ENCODE assay signal across 14 cellular contexts in the genomic region with DNA sequence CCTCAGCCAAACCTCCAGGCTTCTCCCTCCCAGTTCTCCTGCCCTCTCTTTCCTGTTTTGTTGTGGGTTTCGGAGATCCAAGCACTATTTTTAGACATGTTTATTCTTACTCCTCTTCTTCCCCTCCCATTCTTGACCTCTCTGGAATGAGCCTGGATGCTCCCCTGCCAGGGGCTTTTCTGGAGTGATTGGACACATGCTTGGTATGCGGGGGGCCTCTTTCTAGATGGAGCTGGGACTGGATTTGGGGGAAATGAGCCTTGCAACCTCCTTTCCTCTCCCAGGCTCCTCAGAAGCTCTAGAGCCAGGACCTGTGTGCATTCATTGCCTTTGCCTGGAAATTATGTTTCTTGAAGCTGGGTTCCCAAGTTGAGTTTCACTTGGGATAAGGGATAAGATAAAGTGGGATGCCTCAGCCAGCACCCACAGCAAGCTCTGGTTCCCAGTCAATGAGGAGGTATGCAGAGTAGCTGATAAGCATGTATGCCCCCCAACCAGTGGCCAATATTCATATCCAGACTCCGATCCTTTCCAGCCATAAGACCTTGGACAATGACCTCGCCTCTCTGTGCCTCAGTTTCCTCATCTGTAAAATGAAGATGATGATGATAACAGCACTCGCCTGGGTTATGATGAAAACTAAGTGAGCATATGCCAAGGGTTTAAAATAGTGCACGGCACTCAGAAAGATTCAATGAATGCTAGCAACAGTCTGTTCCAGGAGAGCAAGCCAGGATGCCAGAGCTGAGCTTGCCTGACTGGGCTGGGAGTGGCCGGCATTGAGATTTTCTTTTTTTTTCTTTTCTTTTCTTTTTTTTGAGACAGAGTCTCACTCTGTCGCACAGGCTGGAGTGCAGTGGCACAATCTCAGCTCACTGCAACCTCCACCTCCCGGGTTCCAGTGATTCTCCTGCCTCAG.
DNase-seq lines count a peak whose midpoint lies in the region; ATAC-seq and TF ChIP-seq lines count a peak whose summit lies in the region.
"Had no signal": no experiment of that assay in that cellular context is flagged by ENCODE, and none has a peak within 500 bp of the region (broad histone marks: within the 10 kb centered on the region; RNA-seq: fewer than 3 reads in every experiment).

No MANE protein-coding gene starts in this region.

- no peaks in the 10 kb centered on the region for H3K36me3 Mint-ChIP-seq in CD4-positive, alpha-beta memory T cell

- no peaks in the 10 kb centered on the region for H3K9me2 ChIP-seq in PC-3 (replicated peaks; ENCODE audit: low read length)
- no peaks in the 10 kb centered on the region for H3K9me2 ChIP-seq in PC-9 (ENCODE audit: insufficient read depth)

- peak in 1 of 3 experiments; percentile 4 for TF ChIP-seq CTCF in esophagus muscularis mucosa (IDR thresholded peaks at IDR 0.05)
- TF ChIP-seq CTCF in thoracic aorta (IDR thresholded peaks at IDR 0.05) = no peak
- TF ChIP-seq CTCF in PC-3 (conservative IDR thresholded peaks at IDR 0.05; ENCODE audit: low read depth, low read length) = no peak
- TF ChIP-seq CTCF in PC-9 (conservative IDR thresholded peaks at IDR 0.05) = no peak

- no peak overlapping the region for H3K4me2 ChIP-seq in PC-3 (ENCODE audit: low read length)
- H3K4me2 ChIP-seq in PC-9 = no peak overlapping the region

- no peaks in the 10 kb centered on the region for H3K36me3 ChIP-seq in esophagus muscularis mucosa
- no peaks in the 10 kb centered on the region for H3K36me3 ChIP-seq in muscle layer of duodenum (ENCODE audit: control insufficient read depth in 1 of 2, insufficient read depth in 2 of 2, low read length in 2 of 2)
- H3K36me3 ChIP-seq in thoracic aorta = no peaks in the 10 kb centered on the region
- no peaks in the 10 kb centered on the region for H3K36me3 ChIP-seq in PC-3 (ENCODE audit: low read depth, low read length)
- H3K36me3 ChIP-seq in PC-9 (ENCODE audit: low read depth) = 0 out of 2 replicates have a peak, but pooled peaks cover 3% of the 10 kb centered on the region
- no peaks in the 10 kb centered on the region for H3K36me3 ChIP-seq in CD4-positive, alpha-beta memory T cell (ENCODE audit: insufficient read depth, low read length)

- intact Hi-C loops in esophagus muscularis mucosa (cut with DNase I) = loop anchor here (5.0 to 10.0 kb wide), 3 partner anchors 99 to 384 kb away; no protein-coding TSS in a partner anchor
- intact Hi-C loops in PC-3 (cut with micrococcal nuclease) = loop anchor here (2.0 kb wide), 2 partner anchors 19 to 199 kb away; a partner anchor contains a TSS
- intact Hi-C loops in PC-9 (cut with micrococcal nuclease; ENCODE audit: unreplicated experiment) = loop anchor here (5.0 kb wide), 4 partner anchors 84 to 379 kb away; no protein-coding TSS in a partner anchor
- intact Hi-C loops in CD4-positive, alpha-beta memory T cell (cut with micrococcal nuclease) = loop anchor here (5.0 to 10.0 kb wide), 2 partner anchors 199 to 311 kb away; a partner anchor contains a TSS

- CTCF ChIA-PET in PC-3 (lab: Charles Lee) = interaction anchor here (0.5 to 1.3 kb wide), 3 partner anchors 25 to 247 kb away, joined by 3 to 8 read pairs (median 4); no protein-coding TSS in a partner anchor
- CTCF ChIA-PET in PC-9 (lab: Charles Lee) = interaction anchor here (0.6 kb wide), 1 partner anchor 197 kb away, joined by 5 read pairs; no protein-coding TSS in a partner anchor
- CTCF ChIA-PET in CD4-positive, alpha-beta memory T cell (lab: Charles Lee; ENCODE audit: partially characterized antibody) = interaction anchor here (0.9 to 8.5 kb wide), 16 partner anchors 9 to 734 kb away, joined by 3 to 119 read pairs (median 4); a partner anchor contains a TSS

- WGBS in esophagus muscularis mucosa = 46% methylated on average over 9 of the region's 9 CpGs

- POLR2A ChIA-PET in PC-3 (lab: Charles Lee; ENCODE audit: unreplicated experiment) (no interaction called here), PC-9 (lab: Charles Lee; ENCODE audit: unreplicated experiment) (interaction anchor here (0.6 to 0.7 kb wide), 2 partner anchors 36 to 406 kb away, joined by 3 to 5 read pairs; no protein-coding TSS in a partner anchor)
- POLR2A ChIA-PET in CD4-positive, alpha-beta memory T cell (lab: Charles Lee; ENCODE audit: partially characterized antibody) = interaction anchor here (0.6 to 0.7 kb wide), 2 partner anchors 373 to 733 kb away, joined by 3 read pairs; no protein-coding TSS in a partner anchor

- H3K4me3 ChIP-seq in esophagus muscularis mucosa = no peak overlapping the region
- peak overlapping the region in 1 of 2 donors; percentile 22 for H3K4me3 ChIP-seq in muscle layer of duodenum (ENCODE audit: low read depth in 1 of 2, low read length in 2 of 2)
- no peak overlapping the region for H3K4me3 ChIP-seq in thoracic aorta
- H3K4me3 ChIP-seq in PC-3 (ENCODE audit: low read length) = no peak overlapping the region
- no peak overlapping the region for H3K4me3 ChIP-seq in PC-9
- no peak overlapping the region for H3K4me3 ChIP-seq in CD4-positive, alpha-beta memory T cell (ENCODE audit: low read length in 2 of 2)

- peak; percentile 66 for DNase-seq in LHCN-M2 (ENCODE audit: low read depth)
- no peak for DNase-seq in esophagus muscularis mucosa (ENCODE audit: extremely low spot score)
- no peak for DNase-seq in thoracic aorta (ENCODE audit: low spot score)
- no peak for DNase-seq in PC-3
- no peak for DNase-seq in PC-9
- DNase-seq in CD4-positive, alpha-beta memory T cell = no peak
- no peak for DNase-seq in activated CD8-positive, alpha-beta memory T cell treated with anti-CD3 and anti-CD28 coated beads for 24 hours
- DNase-seq: activated CD4-positive, alpha-beta T cell treated with anti-CD3 and anti-CD28 coated beads, Interleukin-2, amount 50 U/mL, for 4 hours; activated naive CD4-positive, alpha-beta T cell treated with Interleukin-2 at 50 U/mL for 16 hours; cortex of kidney; head of caudate nucleus; NK-92 treated with Interleukin-12 subunit alpha and Interleukin-12 subunit beta, amount 100 ng/mL, for 24 hours had no signal

- H3K9me3 Mint-ChIP-seq in CD4-positive, alpha-beta memory T cell = peaks cover 0 to 20% (median 15%) of the 10 kb centered on the region in 8 donors

- no peak overlapping the region for H3K4me3 Mint-ChIP-seq in CD4-positive, alpha-beta memory T cell
- H3K4me3 Mint-ChIP-seq: T-helper 1 cell treated with Interleukin-12 subunit alpha and Interleukin-12 subunit beta and Interleukin-4 antibody, amounts not matched to agents 30 μg/mL and 1 μg/mL, for 36 hours had no signal

- H3K9me3 ChIP-seq in esophagus muscularis mucosa (peaks cover 0 to 12% (median 6%) of the 10 kb centered on the region in 4 donors), muscle layer of duodenum (ENCODE audit: control insufficient read depth in 1 of 2, low read length in 2 of 2) (peaks cover 0 to 3% of the 10 kb centered on the region in 2 donors), thoracic aorta (no peaks in the 10 kb centered on the region), PC-3 (ENCODE audit: low read length) (peaks cover 9% of the 10 kb centered on the region), PC-9 (ENCODE audit: insufficient read depth, low read depth) (peaks cover 12% of the 10 kb centered on the region; the same call in 1 of the 2 replicates)
- H3K9me3 ChIP-seq in CD4-positive, alpha-beta memory T cell (ENCODE audit: control insufficient read depth in 1 of 2, low read length in 2 of 2) = no peaks in the 10 kb centered on the region

- H3K4me1 Mint-ChIP-seq in CD4-positive, alpha-beta memory T cell = peaks cover 6 to 9% (median 8%) of the 10 kb centered on the region in 4 donors

- H3K27ac ChIP-seq in esophagus muscularis mucosa (replicated peaks in 1 of 4) (peak overlapping the region; percentile 80 to 89 (median 88)), muscle layer of duodenum (ENCODE audit: low read length) (peak overlapping the region; percentile 77), thoracic aorta (peak overlapping the region; percentile 66 to 69), PC-3 (ENCODE audit: low read length) (no peak overlapping the region), PC-9 (no peak overlapping the region)
- H3K27ac ChIP-seq in CD4-positive, alpha-beta memory T cell (ENCODE audit: low read depth, low read length) = no peak overlapping the region

- no peaks in the 10 kb centered on the region for H3F3A ChIP-seq in PC-3 (ENCODE audit: low read length, unreplicated experiment)
- peaks cover 14% of the 10 kb centered on the region; the same call in 1 of the 2 replicates for H3F3A ChIP-seq in PC-9 (ENCODE audit: insufficient read depth, low read depth)

- BruUV-seq in PC-3 (replicated peaks; lab: Mats Ljungman, UMichigan) (no TSS peak), PC-9 (replicated peaks; lab: Mats Ljungman, UMichigan) (no TSS peak)

- H3K4me1 ChIP-seq in esophagus muscularis mucosa (peaks cover 39 to 60% (median 53%) of the 10 kb centered on the region in 4 donors), muscle layer of duodenum (ENCODE audit: control insufficient read depth in 1 of 2, insufficient read depth in 2 of 2, low read length in 2 of 2) (peaks cover 6 to 35% of the 10 kb centered on the region in 2 donors), thoracic aorta (ENCODE audit: control insufficient read depth in 1 of 2, low read depth in 2 of 2) (peaks cover 22 to 55% of the 10 kb centered on the region in 2 donors), PC-3 (ENCODE audit: insufficient read depth, low read length) (peaks cover 8% of the 10 kb centered on the region), PC-9 (replicated peaks; ENCODE audit: insufficient read depth) (peaks cover 16% of the 10 kb centered on the region)
- peaks cover 4% of the 10 kb centered on the region for H3K4me1 ChIP-seq in CD4-positive, alpha-beta memory T cell (ENCODE audit: insufficient read depth, low read length)

- no peaks in the 10 kb centered on the region for H4K20me1 ChIP-seq in PC-3 (ENCODE audit: low read length)
- no peaks in the 10 kb centered on the region for H4K20me1 ChIP-seq in PC-9 (ENCODE audit: insufficient read depth)

- peaks cover 5 to 7% of the 10 kb centered on the region in 2 donors for H3K27me3 Mint-ChIP-seq in CD4-positive, alpha-beta memory T cell

- H3K27me3 ChIP-seq in esophagus muscularis mucosa (peaks cover 0 to 4% (median 0%) of the 10 kb centered on the region in 4 donors), muscle layer of duodenum (ENCODE audit: low read depth, low read length) (no peaks in the 10 kb centered on the region), thoracic aorta (replicated peaks; ENCODE audit: insufficient read depth) (no peaks in the 10 kb centered on the region), PC-3 (ENCODE audit: low read length) (no peaks in the 10 kb centered on the region), PC-9 (ENCODE audit: insufficient read depth, low read depth) (no peaks in the 10 kb centered on the region)
- no peaks in the 10 kb centered on the region for H3K27me3 ChIP-seq in CD4-positive, alpha-beta memory T cell (ENCODE audit: insufficient read depth, low read length)

- H2AFZ ChIP-seq in PC-3 (ENCODE audit: low read length) (no peak overlapping the region), PC-9 (no peak overlapping the region)

- ATAC-seq in thoracic aorta (ENCODE audit: insufficient number of reproducible peaks, low FRiP score, low read depth) = no peak
- no peak for ATAC-seq in PC-3

- no peak overlapping the region for H3K27ac Mint-ChIP-seq in CD4-positive, alpha-beta memory T cell
- H3K27ac Mint-ChIP-seq: T-helper 1 cell treated with Interleukin-12 subunit alpha and Interleukin-12 subunit beta and Interleukin-4 antibody, amounts not matched to agents 30 μg/mL and 1 μg/mL, for 36 hours had no signal

- TF ChIP-seq POLR2A in esophagus muscularis mucosa (IDR thresholded peaks at IDR 0.05; ENCODE audit: low read depth) = no peak

- H3K79me2 ChIP-seq in PC-3 (ENCODE audit: low read length) = no peaks in the 10 kb centered on the region
- H3K79me2 ChIP-seq in PC-9 (ENCODE audit: low read depth) = no peaks in the 10 kb centered on the region

- no peak overlapping the region for H3K9ac ChIP-seq in PC-3 (ENCODE audit: low read length)

- no peak for TF ChIP-seq EP300 in esophagus muscularis mucosa (IDR thresholded peaks at IDR 0.05)

Comparison
In these comparisons a context has a peak if more than half of its experiments do, and no peak if none do; other contexts are left out.
1. H3K27ac ChIP-seq: peak in esophagus muscularis mucosa (4 of 4), muscle layer of duodenum (single experiment) and thoracic aorta (2 of 2); none in PC-3 (single experiment), PC-9 (single experiment) and CD4-positive, alpha-beta memory T cell (single experiment).